In genomic region chr2:189408294-189408693, GRCh38 we compare ENCODE assay signal across 1 cellular context.
TF ChIP-seq lines count a peak whose summit lies in the region.

No MANE protein-coding gene starts in this region.

TF ChIP-seq in GM12878, 131 proteins besides CTCF, POLR2A, EP300 and RAD21 (continued from another document):
- TF ChIP-seq IRF5 (IDR thresholded peaks at IDR 0.05; ENCODE audit: borderline replicate concordance) (no peak), TCF3 (IDR thresholded peaks at IDR 0.05; ENCODE audit: borderline replicate concordance, insufficient read depth, low read depth, low read length) (no peak), NKRF (conservative IDR thresholded peaks at IDR 0.05) (no peak), BCL11A (IDR thresholded peaks at IDR 0.05; ENCODE audit: low read depth, low read length) (no peak), CBX5 (IDR thresholded peaks at IDR 0.05; ENCODE audit: low read depth) (no peak), ZBTB33 (IDR thresholded peaks at IDR 0.05) (no peak), SP1 (IDR thresholded peaks at IDR 0.05; ENCODE audit: low read depth, low read length) (no peak), RELA (IDR thresholded peaks at IDR 0.05; ENCODE audit: borderline replicate concordance, partially characterized antibody) (no peak), JUNB (IDR thresholded peaks at IDR 0.05) (no peak), MAX (IDR thresholded peaks at IDR 0.05; ENCODE audit: low read depth, low read length) (no peak), CHD1 (IDR thresholded peaks at IDR 0.05; ENCODE audit: low read depth, low read length) (no peak), CBX3 (IDR thresholded peaks at IDR 0.05; ENCODE audit: borderline replicate concordance, low read depth) (no peak), EGR1 (IDR thresholded peaks at IDR 0.05; ENCODE audit: borderline replicate concordance in 1 of 2, low read depth in 2 of 2, low read length in 2 of 2) (no peak)
